1 cellular context compared by ENCODE assay signal in the genomic region with DNA sequence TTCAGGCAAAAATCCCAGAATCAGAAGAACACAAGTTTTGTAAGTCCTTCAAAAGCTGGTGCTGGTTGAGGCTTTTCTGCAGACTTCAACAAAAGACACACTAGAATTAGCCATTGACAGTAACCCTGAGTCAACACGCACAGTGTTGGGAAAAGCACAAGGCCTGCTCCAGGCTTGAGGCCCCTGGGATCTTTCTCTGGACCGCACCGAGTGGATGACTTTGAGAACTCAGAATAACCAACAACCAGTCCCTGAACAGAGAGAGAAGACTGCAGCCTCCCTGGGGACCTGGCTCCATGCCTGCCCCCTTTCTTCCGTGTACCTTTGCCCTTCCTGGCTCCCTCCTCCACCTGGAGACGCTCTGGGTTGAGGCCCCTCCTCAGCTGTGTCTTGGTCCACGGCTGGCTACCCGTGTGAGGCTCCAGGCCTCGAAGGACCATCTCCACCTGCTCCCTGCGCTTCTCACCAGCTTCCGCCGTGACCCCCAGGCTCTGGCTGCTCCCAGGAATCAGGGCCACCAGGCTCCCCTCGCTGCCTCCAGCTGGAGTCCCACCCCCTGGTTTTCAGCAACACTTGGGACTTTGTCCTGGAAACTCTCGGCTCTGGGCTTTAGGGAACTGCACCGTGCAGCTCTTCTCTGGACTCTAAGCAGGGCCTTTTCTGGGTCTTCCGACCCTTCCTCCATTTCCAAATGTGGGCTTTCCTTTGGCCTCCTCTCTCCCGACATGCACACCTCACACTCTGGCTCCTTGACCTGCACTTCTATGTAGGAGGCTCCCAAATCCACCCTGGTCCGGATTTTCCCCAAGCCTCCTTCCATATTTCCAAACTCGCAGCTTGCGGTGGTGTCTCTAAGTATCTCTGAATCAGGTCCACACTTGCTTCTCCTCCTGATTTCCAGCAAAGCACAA.
TF ChIP-seq lines count a peak whose summit lies in the region.

No MANE protein-coding gene starts in this region.

TF ChIP-seq in WTC11, 78 proteins besides CTCF, POLR2A, EP300 and RAD21 (continued from another document):
- no peak for TF ChIP-seq ZNF281 (CRISPR knock-in tag; IDR thresholded peaks at IDR 0.05)
- TF ChIP-seq ZNF317 (CRISPR knock-in tag; IDR thresholded peaks at IDR 0.05; ENCODE audit: borderline replicate concordance, low read depth): no peak
- TF ChIP-seq RORB (CRISPR knock-in tag; IDR thresholded peaks at IDR 0.05): no peak
- TF ChIP-seq, protein P1, sequence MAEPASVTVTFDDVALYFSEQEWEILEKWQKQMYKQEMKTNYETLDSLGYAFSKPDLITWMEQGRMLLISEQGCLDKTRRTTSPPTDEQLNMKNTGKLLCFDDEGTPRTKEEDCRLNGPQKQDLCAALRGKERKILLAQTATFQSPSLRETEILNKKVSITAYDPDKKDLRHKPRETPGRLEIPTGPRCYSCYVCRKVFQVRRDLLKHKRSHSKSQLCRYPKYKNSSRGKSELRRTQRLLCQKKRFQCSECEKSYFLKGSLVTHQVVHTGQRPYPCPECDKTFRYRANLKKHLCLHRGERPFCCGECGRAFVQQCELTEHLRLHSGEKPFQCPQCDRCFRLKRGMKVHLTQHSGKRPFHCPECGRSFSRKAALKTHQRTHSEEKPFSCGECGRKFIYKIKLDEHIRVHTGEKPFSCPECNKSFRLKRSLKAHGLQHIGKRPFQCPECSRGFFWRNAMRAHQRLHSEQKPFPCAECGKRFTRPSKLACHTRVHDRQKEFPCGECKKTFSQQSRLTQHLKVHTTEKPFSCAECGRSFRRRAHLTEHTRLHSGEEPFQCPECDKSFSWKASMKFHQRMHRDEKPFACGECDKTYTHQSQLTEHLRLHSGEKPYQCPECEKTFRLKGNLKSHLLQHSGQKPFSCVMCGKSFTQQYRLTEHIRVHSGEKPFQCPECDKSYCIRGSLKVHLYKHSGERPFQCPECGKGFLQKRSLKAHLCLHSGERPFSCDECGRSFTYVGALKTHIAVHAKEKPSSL (CRISPR knock-in tag; conservative IDR thresholded peaks at IDR 0.05): no peak
- TF ChIP-seq JUN (CRISPR knock-in tag; IDR thresholded peaks at IDR 0.05): no peak
- no peak for TF ChIP-seq NR3C1 (CRISPR knock-in tag; conservative IDR thresholded peaks at IDR 0.05; ENCODE audit: low read depth)
- TF ChIP-seq IRF2 (CRISPR knock-in tag; IDR thresholded peaks at IDR 0.05; ENCODE audit: borderline replicate concordance, low read depth): no peak
- TF ChIP-seq CREM (CRISPR knock-in tag; IDR thresholded peaks at IDR 0.05): no peak
- no peak for TF ChIP-seq ZNF121 (CRISPR knock-in tag; IDR thresholded peaks at IDR 0.05)
- no peak for TF ChIP-seq PRDM15 (CRISPR knock-in tag; IDR thresholded peaks at IDR 0.05)
